22 cellular contexts compared by ENCODE assay signal in the genomic region with DNA sequence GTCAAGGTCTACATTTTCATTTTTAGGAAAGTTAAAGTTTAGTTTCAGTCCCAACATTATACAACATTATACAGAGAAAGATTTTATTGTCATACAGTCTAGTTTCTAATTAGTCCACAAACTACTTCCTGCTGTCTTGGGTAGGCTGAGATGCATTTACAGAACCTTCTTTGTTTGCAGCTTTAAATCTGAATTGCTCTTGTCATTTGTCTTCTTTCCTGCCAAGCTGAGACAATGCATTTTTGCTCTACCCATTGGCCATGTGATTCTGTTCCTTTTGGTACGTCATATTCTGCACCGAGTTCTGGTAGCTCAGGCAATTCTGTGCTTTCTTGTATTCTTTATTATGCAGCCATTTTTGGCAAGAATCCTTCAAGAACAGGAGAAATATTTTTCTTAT.
DNase-seq lines count a peak whose midpoint lies in the region; ATAC-seq and TF ChIP-seq lines count a peak whose summit lies in the region.
"Had no signal": no experiment of that assay in that cellular context is flagged by ENCODE, and none has a peak within 500 bp of the region (broad histone marks: within the 10 kb centered on the region; RNA-seq: fewer than 3 reads in every experiment).

No MANE protein-coding gene starts in this region.

- H3K9ac ChIP-seq in MM.1S (ENCODE audit: low read length), result no peak overlapping the region
- H3K9ac ChIP-seq: BLaER1 had no signal

- H3K27ac ChIP-seq in MM.1S (ENCODE audit: low read length), result no peak overlapping the region
- H3K27ac ChIP-seq: BLaER1, PC-9 had no signal

- no peak for TF ChIP-seq CTCF in MM.1S (IDR thresholded peaks at IDR 0.05; ENCODE audit: low read length)

- no peak overlapping the region for H3K4me3 ChIP-seq in MM.1S (ENCODE audit: low read length)
- H3K4me3 ChIP-seq: BLaER1, PC-9 had no signal

- peaks cover 18% of the 10 kb centered on the region for H3F3A ChIP-seq in MM.1S (ENCODE audit: insufficient read depth, low read length)

- H4K20me1 ChIP-seq in MM.1S (ENCODE audit: insufficient read depth, low read length), result no peaks in the 10 kb centered on the region
- H4K20me1 ChIP-seq: BLaER1 had no signal

- peak; percentile 16 for DNase-seq in MM.1S
- peak; percentile 46 for DNase-seq in epidermal melanocyte (ENCODE audit: insufficient read length, low spot score)
- peak; percentile 47 for DNase-seq in midbrain (lab: John Stamatoyannopoulos, UW)
- DNase-seq in retina, result peak; percentile 11
- DNase-seq in SHP77 treated with DMSO at 0.1 percent for 48 hours (lab: John Stamatoyannopoulos, UW), result no peak
- no peak for DNase-seq in NCI-H1048 (lab: John Stamatoyannopoulos, UW)
- DNase-seq: Caco-2; CD4-positive, alpha-beta T cell; DMS 273 treated with DMSO at 0.1 percent for 48 hours; DMS79 treated with DMSO at 0.1 percent for 48 hours; GOT3; IMR-90; NCI-H1417 treated with DMSO at 0.1 percent for 48 hours; NCI-H187 treated with DMSO at 0.1 percent for 48 hours; NCI-H2107; NCI-H510A; NCI-H748 treated with DMSO at 0.1 percent for 48 hours; PC-9 had no signal

- H3K9me2 ChIP-seq in MM.1S (replicated peaks; ENCODE audit: insufficient read depth, low read length), result no peaks in the 10 kb centered on the region

- H2AFZ ChIP-seq in MM.1S (ENCODE audit: low read length), result no peak overlapping the region
- H2AFZ ChIP-seq: PC-9 had no signal

- peaks cover 42% of the 10 kb centered on the region for H3K4me1 ChIP-seq in MM.1S (ENCODE audit: low read length)
- H3K4me1 ChIP-seq: BLaER1, Caco-2 had no signal

- H3K9me3 ChIP-seq in MM.1S (replicated peaks; ENCODE audit: insufficient read depth, low read length), result no peaks in the 10 kb centered on the region
- H3K9me3 ChIP-seq: Caco-2 had no signal

- no peaks in the 10 kb centered on the region for H3K79me2 ChIP-seq in MM.1S (ENCODE audit: low read length)

- ATAC-seq in GM21723 (IDR thresholded peaks at IDR 0.05; ENCODE audit: unreplicated experiment), result no peak
- ATAC-seq in HG03442 (IDR thresholded peaks at IDR 0.05; ENCODE audit: unreplicated experiment), result no peak
- ATAC-seq: HCT116 had no signal

- no peak overlapping the region for H3K4me2 ChIP-seq in MM.1S (ENCODE audit: low read depth, low read length)
- H3K4me2 ChIP-seq: BLaER1, PC-9 had no signal

- H3K36me3 ChIP-seq in MM.1S (replicated peaks; ENCODE audit: insufficient read depth, low read length), result no peaks in the 10 kb centered on the region
- H3K36me3 ChIP-seq: BLaER1 had no signal

- H3K27me3 ChIP-seq in MM.1S (replicated peaks; ENCODE audit: insufficient read depth, low read length), result no peaks in the 10 kb centered on the region
- H3K27me3 ChIP-seq: BLaER1 had no signal

Comparison
In these comparisons a context has a peak if more than half of its experiments do, and no peak if none do; other contexts are left out.
1. DNase-seq: peak in MM.1S (single experiment), epidermal melanocyte (single experiment), midbrain (single experiment) and retina (single experiment); none in SHP77 treated with DMSO at 0.1 percent for 48 hours (single experiment) and NCI-H1048 (single experiment).